ENCODE assay signal across 1 cellular context in genomic region chr16:67028555-67029248, GRCh38.
A peak's percentile ranks its signal among the peaks of the same experiment; 100 is the strongest.
TF ChIP-seq lines count a peak whose summit lies in the region.

TSS of gene CBFB (plus strand) at chr16:67029149. CDS start at chr16:67029408, 259 bp downstream.

TF ChIP-seq in SK-N-SH, 30 proteins besides CTCF, POLR2A, EP300 and RAD21 (continued from another document):
- TF ChIP-seq, protein P1, sequence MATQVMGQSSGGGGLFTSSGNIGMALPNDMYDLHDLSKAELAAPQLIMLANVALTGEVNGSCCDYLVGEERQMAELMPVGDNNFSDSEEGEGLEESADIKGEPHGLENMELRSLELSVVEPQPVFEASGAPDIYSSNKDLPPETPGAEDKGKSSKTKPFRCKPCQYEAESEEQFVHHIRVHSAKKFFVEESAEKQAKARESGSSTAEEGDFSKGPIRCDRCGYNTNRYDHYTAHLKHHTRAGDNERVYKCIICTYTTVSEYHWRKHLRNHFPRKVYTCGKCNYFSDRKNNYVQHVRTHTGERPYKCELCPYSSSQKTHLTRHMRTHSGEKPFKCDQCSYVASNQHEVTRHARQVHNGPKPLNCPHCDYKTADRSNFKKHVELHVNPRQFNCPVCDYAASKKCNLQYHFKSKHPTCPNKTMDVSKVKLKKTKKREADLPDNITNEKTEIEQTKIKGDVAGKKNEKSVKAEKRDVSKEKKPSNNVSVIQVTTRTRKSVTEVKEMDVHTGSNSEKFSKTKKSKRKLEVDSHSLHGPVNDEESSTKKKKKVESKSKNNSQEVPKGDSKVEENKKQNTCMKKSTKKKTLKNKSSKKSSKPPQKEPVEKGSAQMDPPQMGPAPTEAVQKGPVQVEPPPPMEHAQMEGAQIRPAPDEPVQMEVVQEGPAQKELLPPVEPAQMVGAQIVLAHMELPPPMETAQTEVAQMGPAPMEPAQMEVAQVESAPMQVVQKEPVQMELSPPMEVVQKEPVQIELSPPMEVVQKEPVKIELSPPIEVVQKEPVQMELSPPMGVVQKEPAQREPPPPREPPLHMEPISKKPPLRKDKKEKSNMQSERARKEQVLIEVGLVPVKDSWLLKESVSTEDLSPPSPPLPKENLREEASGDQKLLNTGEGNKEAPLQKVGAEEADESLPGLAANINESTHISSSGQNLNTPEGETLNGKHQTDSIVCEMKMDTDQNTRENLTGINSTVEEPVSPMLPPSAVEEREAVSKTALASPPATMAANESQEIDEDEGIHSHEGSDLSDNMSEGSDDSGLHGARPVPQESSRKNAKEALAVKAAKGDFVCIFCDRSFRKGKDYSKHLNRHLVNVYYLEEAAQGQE (IDR thresholded peaks at IDR 0.05; ENCODE audit: low read depth, low read length): 0 out of 2 replicates have a peak, but pooled peaks have one; percentile 13
- TF ChIP-seq GABPA (IDR thresholded peaks at IDR 0.05; ENCODE audit: low read depth): no peak
- TF ChIP-seq MAX (IDR thresholded peaks at IDR 0.05; ENCODE audit: low read depth): peak; percentile 21; the same call in 1 of the 2 replicates
- no peak; the same call in 1 of the 2 replicates for TF ChIP-seq SIN3A (IDR thresholded peaks at IDR 0.05; ENCODE audit: borderline replicate concordance, low read depth, low read length)
TF ChIP-seq in SK-N-SH: peak in this region for 6.
